In the genomic region with DNA sequence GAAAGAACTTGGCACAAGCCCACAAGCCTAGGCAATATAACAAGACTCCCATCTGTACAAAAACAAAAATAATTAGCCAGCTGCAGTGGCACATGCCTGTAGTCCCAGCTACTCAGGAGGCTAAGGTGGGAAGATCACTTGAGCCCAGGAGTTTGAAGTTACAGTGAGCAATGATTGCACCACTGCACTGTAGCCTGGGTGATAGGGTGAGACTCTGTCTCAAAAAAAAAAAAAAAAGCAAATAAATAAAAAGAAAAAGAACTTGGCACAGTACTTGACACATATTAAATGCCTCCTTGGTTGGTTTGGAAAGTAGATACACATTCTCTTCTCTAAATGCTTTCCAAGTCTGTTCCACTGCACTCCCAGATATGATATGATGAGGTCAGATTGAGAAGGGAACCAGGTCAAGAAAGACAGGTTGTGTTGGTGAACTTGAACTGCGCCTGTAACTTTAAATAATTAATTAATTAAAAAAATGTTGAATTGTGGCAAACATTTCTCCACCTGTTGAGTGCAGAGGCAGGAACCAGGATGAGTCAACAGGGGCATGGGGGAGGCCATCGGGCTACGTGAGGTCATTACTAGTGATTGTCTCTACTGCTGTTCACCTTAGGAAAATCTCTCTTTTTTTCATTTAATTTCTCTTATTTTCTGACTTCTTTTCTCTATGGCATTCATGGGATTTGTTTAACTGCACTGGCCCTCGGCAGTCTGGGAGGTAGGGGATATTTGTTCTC, we compare ENCODE assay signal across 1 cellular context.
TF ChIP-seq lines count a peak whose summit lies in the region.

No MANE protein-coding gene starts in this region.

TF ChIP-seq in GM23338, 12 proteins besides CTCF, POLR2A, EP300 and RAD21 (continued from another document):
- TF ChIP-seq, protein P1, sequence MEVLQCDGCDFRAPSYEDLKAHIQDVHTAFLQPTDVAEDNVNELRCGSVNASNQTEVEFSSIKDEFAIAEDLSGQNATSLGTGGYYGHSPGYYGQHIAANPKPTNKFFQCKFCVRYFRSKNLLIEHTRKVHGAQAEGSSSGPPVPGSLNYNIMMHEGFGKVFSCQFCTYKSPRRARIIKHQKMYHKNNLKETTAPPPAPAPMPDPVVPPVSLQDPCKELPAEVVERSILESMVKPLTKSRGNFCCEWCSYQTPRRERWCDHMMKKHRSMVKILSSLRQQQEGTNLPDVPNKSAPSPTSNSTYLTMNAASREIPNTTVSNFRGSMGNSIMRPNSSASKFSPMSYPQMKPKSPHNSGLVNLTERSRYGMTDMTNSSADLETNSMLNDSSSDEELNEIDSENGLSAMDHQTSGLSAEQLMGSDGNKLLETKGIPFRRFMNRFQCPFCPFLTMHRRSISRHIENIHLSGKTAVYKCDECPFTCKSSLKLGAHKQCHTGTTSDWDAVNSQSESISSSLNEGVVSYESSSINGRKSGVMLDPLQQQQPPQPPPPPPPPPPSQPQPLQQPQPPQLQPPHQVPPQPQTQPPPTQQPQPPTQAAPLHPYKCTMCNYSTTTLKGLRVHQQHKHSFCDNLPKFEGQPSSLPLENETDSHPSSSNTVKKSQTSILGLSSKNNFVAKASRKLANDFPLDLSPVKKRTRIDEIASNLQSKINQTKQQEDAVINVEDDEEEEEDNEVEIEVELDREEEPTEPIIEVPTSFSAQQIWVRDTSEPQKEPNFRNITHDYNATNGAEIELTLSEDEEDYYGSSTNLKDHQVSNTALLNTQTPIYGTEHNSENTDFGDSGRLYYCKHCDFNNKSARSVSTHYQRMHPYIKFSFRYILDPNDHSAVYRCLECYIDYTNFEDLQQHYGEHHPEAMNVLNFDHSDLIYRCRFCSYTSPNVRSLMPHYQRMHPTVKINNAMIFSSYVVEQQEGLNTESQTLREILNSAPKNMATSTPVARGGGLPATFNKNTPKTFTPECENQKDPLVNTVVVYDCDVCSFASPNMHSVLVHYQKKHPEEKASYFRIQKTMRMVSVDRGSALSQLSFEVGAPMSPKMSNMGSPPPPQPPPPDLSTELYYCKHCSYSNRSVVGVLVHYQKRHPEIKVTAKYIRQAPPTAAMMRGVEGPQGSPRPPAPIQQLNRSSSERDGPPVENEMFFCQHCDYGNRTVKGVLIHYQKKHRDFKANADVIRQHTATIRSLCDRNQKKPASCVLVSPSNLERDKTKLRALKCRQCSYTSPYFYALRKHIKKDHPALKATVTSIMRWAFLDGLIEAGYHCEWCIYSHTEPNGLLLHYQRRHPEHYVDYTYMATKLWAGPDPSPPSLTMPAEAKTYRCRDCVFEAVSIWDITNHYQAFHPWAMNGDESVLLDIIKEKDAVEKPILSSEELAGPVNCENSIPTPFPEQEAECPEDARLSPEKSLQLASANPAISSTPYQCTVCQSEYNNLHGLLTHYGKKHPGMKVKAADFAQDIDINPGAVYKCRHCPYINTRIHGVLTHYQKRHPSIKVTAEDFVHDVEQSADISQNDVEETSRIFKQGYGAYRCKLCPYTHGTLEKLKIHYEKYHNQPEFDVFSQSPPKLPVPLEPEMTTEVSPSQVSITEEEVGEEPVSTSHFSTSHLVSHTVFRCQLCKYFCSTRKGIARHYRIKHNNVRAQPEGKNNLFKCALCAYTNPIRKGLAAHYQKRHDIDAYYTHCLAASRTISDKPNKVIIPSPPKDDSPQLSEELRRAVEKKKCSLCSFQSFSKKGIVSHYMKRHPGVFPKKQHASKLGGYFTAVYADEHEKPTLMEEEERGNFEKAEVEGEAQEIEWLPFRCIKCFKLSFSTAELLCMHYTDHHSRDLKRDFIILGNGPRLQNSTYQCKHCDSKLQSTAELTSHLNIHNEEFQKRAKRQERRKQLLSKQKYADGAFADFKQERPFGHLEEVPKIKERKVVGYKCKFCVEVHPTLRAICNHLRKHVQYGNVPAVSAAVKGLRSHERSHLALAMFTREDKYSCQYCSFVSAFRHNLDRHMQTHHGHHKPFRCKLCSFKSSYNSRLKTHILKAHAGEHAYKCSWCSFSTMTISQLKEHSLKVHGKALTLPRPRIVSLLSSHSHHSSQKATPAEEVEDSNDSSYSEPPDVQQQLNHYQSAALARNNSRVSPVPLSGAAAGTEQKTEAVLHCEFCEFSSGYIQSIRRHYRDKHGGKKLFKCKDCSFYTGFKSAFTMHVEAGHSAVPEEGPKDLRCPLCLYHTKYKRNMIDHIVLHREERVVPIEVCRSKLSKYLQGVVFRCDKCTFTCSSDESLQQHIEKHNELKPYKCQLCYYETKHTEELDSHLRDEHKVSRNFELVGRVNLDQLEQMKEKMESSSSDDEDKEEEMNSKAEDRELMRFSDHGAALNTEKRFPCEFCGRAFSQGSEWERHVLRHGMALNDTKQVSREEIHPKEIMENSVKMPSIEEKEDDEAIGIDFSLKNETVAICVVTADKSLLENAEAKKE (CRISPR knock-in tag; IDR thresholded peaks at IDR 0.05) = no peak
- no peak for TF ChIP-seq EZH2phosphoT487 (IDR thresholded peaks at IDR 0.05; ENCODE audit: unreplicated experiment)
- no peak for TF ChIP-seq CREB1 (CRISPR knock-in tag; IDR thresholded peaks at IDR 0.05; ENCODE audit: low read depth)
- no peak for TF ChIP-seq NANOG (IDR thresholded peaks at IDR 0.05; ENCODE audit: borderline replicate concordance)
- no peak for TF ChIP-seq STAT1 (IDR thresholded peaks at IDR 0.05; ENCODE audit: unreplicated experiment)
- TF ChIP-seq, protein P2, sequence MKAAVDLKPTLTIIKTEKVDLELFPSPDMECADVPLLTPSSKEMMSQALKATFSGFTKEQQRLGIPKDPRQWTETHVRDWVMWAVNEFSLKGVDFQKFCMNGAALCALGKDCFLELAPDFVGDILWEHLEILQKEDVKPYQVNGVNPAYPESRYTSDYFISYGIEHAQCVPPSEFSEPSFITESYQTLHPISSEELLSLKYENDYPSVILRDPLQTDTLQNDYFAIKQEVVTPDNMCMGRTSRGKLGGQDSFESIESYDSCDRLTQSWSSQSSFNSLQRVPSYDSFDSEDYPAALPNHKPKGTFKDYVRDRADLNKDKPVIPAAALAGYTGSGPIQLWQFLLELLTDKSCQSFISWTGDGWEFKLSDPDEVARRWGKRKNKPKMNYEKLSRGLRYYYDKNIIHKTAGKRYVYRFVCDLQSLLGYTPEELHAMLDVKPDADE (IDR thresholded peaks at IDR 0.05) = no peak
